8 cellular contexts compared by ENCODE assay signal in genomic region chr7:99380032-99380822, GRCh38. TPM values are rescaled to one million over a fixed set of nuclear protein-coding genes. Genes with fewer than 3 reads are reported as not detected.
DNase-seq lines count a peak whose midpoint lies in the region; ATAC-seq and TF ChIP-seq lines count a peak whose summit lies in the region.

No MANE protein-coding gene starts in this region.

- H3K9ac ChIP-seq in duodenal mucosa (ENCODE audit: low read depth in 1 of 2, low read length in 2 of 2) = peak overlapping the region; percentile 35 to 56

- ATAC-seq in HG03064 (IDR thresholded peaks at IDR 0.05; ENCODE audit: low read depth, unreplicated experiment) = peak; percentile 34
- peak; percentile 70 for ATAC-seq in upper lobe of right lung

- H3K27me3 ChIP-seq in duodenal mucosa (ENCODE audit: control insufficient read depth in 1 of 2, insufficient read depth in 2 of 2, low read length in 2 of 2) = no peaks in the 10 kb centered on the region
- H3K27me3 ChIP-seq in muscle layer of duodenum (ENCODE audit: low read depth, low read length) = no peaks in the 10 kb centered on the region
- no peaks in the 10 kb centered on the region for H3K27me3 ChIP-seq in upper lobe of right lung

- peak overlapping the region; percentile 66 for H3K27ac ChIP-seq in duodenal mucosa (ENCODE audit: low read depth, low read length)
- H3K27ac ChIP-seq in muscle layer of duodenum (ENCODE audit: low read length) = peak overlapping the region; percentile 81
- H3K27ac ChIP-seq in upper lobe of right lung = peak overlapping the region; percentile 90

- H3K36me3 ChIP-seq in duodenal mucosa (ENCODE audit: control insufficient read depth in 1 of 2, insufficient read depth in 2 of 2, low read length in 2 of 2) (peaks cover 0 to 14% of the 10 kb centered on the region in 2 donors), muscle layer of duodenum (ENCODE audit: control insufficient read depth in 1 of 2, insufficient read depth in 2 of 2, low read length in 2 of 2) (peaks cover 0 to 7% of the 10 kb centered on the region in 2 donors), upper lobe of right lung (peaks cover 33% of the 10 kb centered on the region)

- DNase-seq in activated T-cell treated with anti-CD3 and anti-CD28 coated beads for 24 hours (ENCODE audit: low read depth) = peak; percentile 32
- no peak for DNase-seq in activated T-cell treated with anti-CD3 and anti-CD28 coated beads for 4 hours
- peak; percentile 99 for DNase-seq in SKM-1 treated with dmso at 0.1 percent for 144 hours (lab: John Stamatoyannopoulos, UW; ENCODE audit: unreplicated experiment)
- DNase-seq in upper lobe of right lung = no peak
- DNase-seq in NCI-H1436 (lab: John Stamatoyannopoulos, UW) = no peak

- intact Hi-C loops in upper lobe of right lung (cut with DNase I) = no loop called here

- H3K4me1 ChIP-seq in duodenal mucosa (ENCODE audit: control insufficient read depth in 1 of 2, insufficient read depth in 2 of 2, low read length in 2 of 2) (peaks cover 30 to 34% of the 10 kb centered on the region in 2 donors), muscle layer of duodenum (ENCODE audit: control insufficient read depth in 1 of 2, insufficient read depth in 2 of 2, low read length in 2 of 2) (peaks cover 0 to 36% of the 10 kb centered on the region in 2 donors), upper lobe of right lung (peaks cover 58% of the 10 kb centered on the region)

- H3K9me3 ChIP-seq in duodenal mucosa (ENCODE audit: control insufficient read depth in 1 of 2, low read length in 2 of 2) (no peaks in the 10 kb centered on the region), muscle layer of duodenum (ENCODE audit: control insufficient read depth in 1 of 2, low read length in 2 of 2) (no peaks in the 10 kb centered on the region), upper lobe of right lung (no peaks in the 10 kb centered on the region)

- TF ChIP-seq CTCF in upper lobe of right lung (IDR thresholded peaks at IDR 0.05) = no peak

- H3K4me3 ChIP-seq in duodenal mucosa (ENCODE audit: low read depth in 1 of 2, low read length in 2 of 2) (peak overlapping the region; percentile 37 to 53), muscle layer of duodenum (ENCODE audit: low read depth in 1 of 2, low read length in 2 of 2) (peak overlapping the region; percentile 44 to 52), upper lobe of right lung (peak overlapping the region; percentile 37)

RNA-seq across cellular contexts. Expression of gene ARPC1B, which starts 5.7 kb away (rescaled TPM):
- total RNA-seq in upper lobe of right lung = 219 TPM

RNA-seq across cellular contexts. Expression of gene PDAP1, which starts 28.2 kb away (rescaled TPM):
- 76.4 TPM for total RNA-seq in upper lobe of right lung

RNA-seq across cellular contexts. Expression of gene BUD31, which starts 28.5 kb away (rescaled TPM):
- total RNA-seq in upper lobe of right lung = 72.0 TPM

RNA-seq across cellular contexts. Expression of gene ARPC1A, which starts 54.5 kb away (rescaled TPM):
- 137 TPM for total RNA-seq in upper lobe of right lung

RNA-seq across cellular contexts. Expression of gene PTCD1, which starts 58.4 kb away (rescaled TPM):
- 7.5 TPM for total RNA-seq in upper lobe of right lung

Comparison
In these comparisons a context has a peak if more than half of its experiments do, and no peak if none do; other contexts are left out.
1. DNase-seq: peak in activated T-cell treated with anti-CD3 and anti-CD28 coated beads for 24 hours (single experiment) and SKM-1 treated with dmso at 0.1 percent for 144 hours (single experiment); none in activated T-cell treated with anti-CD3 and anti-CD28 coated beads for 4 hours (single experiment), upper lobe of right lung (single experiment) and NCI-H1436 (single experiment).
2. Peak in every context shown above with its lines, with median percentiles within 50 percentile points of each other: H3K27ac ChIP-seq and H3K4me3 ChIP-seq.